ENCODE assay signal across 15 cellular contexts in genomic region chr19:4301590-4302237, GRCh38. TPM values are rescaled to one million over a fixed set of nuclear protein-coding genes. Genes with fewer than 3 reads are reported as not detected.
A peak's percentile ranks its signal among the peaks of the same experiment; 100 is the strongest.
DNase-seq lines count a peak whose midpoint lies in the region; ATAC-seq, FAIRE-seq and TF ChIP-seq lines count a peak whose summit lies in the region.
"Had no signal": no experiment of that assay in that cellular context is flagged by ENCODE, and none has a peak within 500 bp of the region (broad histone marks: within the 10 kb centered on the region; RNA-seq: fewer than 3 reads in every experiment).

No MANE protein-coding gene starts in this region.

- POLR2A ChIA-PET in K562 (lab: Yijun Ruan, JAX) = interaction anchor here (0.6 to 1.7 kb wide), 5 partner anchors 8 to 1741 kb away, joined by 3 to 4 read pairs (median 3); partner anchors contain the start of gene STAP2

- no peak overlapping the region; a peak in 1 of 4 replicates for H3K9ac ChIP-seq in K562 (ENCODE audit: insufficient read depth in 1 of 2, low read depth in 2 of 2, low read length in 2 of 2)

- no peaks in the 10 kb centered on the region for H3K9me3 Mint-ChIP-seq in T-helper 1 cell treated with Interleukin-12 subunit alpha and Interleukin-12 subunit beta and Interleukin-4 antibody, amounts not matched to agents 30 μg/mL and 1 μg/mL, for 36 hours

- H3K27ac ChIP-seq in K562 (ENCODE audit: extremely low read depth, low read depth, low read length) (no peak overlapping the region), aorta (ENCODE audit: low read depth in 1 of 2, low read length in 2 of 2) (no peak overlapping the region)
- H3K27ac ChIP-seq: testis had no signal

- BruUV-seq in K562 (replicated peaks; lab: Mats Ljungman, UMichigan) = no TSS peak

- H3K9me3 ChIP-seq in K562 (replicated peaks; ENCODE audit: control insufficient read depth, insufficient read depth, low read depth, low read length) (no peaks in the 10 kb centered on the region), neuron (ENCODE audit: low read length) (no peaks in the 10 kb centered on the region), aorta (ENCODE audit: control insufficient read depth, low read length) (no peaks in the 10 kb centered on the region)
- H3K9me3 ChIP-seq: Peyer's patch, testis had no signal

- H3K36me3 Mint-ChIP-seq in T-helper 1 cell treated with Interleukin-12 subunit alpha and Interleukin-12 subunit beta and Interleukin-4 antibody, amounts not matched to agents 30 μg/mL and 1 μg/mL, for 36 hours (ENCODE audit: low read depth) = peaks cover 10% of the 10 kb centered on the region

- in situ Hi-C loops in K562 (cut with MboI) = no loop called here

- H4K20me1 ChIP-seq in K562 (replicated peaks; ENCODE audit: control insufficient read depth, insufficient read depth, low read length) = no peaks in the 10 kb centered on the region

- H3K4me2 ChIP-seq in K562 (ENCODE audit: insufficient read depth, low read length) = no peak overlapping the region

- ATAC-seq in K562 (no peak), aorta (ENCODE audit: low FRiP score) (no peak), HG03025 (IDR thresholded peaks at IDR 0.05; ENCODE audit: low FRiP score, unreplicated experiment) (no peak)
- no peak for ATAC-seq in activated CD4-positive, CD25-positive, alpha-beta regulatory T cell treated with anti-CD3 and anti-CD28 coated beads, Interleukin-2, amount 50 U/mL, for 24 hours

- 45% methylated on average over 12 of the region's 13 CpGs for WGBS in K562 (ENCODE audit: insufficient coverage, low coverage, missing lambda C conversion rate)
- WGBS in aorta, 2 donors = 54 to 55% methylated on average over 13 of the region's 13 CpGs

- H3K79me2 ChIP-seq in K562 (ENCODE audit: control insufficient read depth, insufficient read depth, low read length) = no peaks in the 10 kb centered on the region

- TF ChIP-seq EP300 in K562 (IDR thresholded peaks at IDR 0.05; ENCODE audit: low read length) = no peak

- peak overlapping the region; percentile 85 for H3K27ac Mint-ChIP-seq in T-helper 1 cell treated with Interleukin-12 subunit alpha and Interleukin-12 subunit beta and Interleukin-4 antibody, amounts not matched to agents 30 μg/mL and 1 μg/mL, for 36 hours

- intact Hi-C loops in K562 (cut with micrococcal nuclease) (no loop called here), aorta (cut with DNase I) (no loop called here)

- no peak for TF ChIP-seq POLR2A in K562 (conservative IDR thresholded peaks at IDR 0.05)

- H3K4me1 ChIP-seq in K562 (replicated peaks in 1 of 2; ENCODE audit: control insufficient read depth in 2 of 2, insufficient read depth in 2 of 2, low read length in 2 of 2) = peaks cover 7 to 28% of the 10 kb centered on the region in 2 experiments; a peak in 4 of 5 replicates
- H3K4me1 ChIP-seq in neuron (ENCODE audit: insufficient read depth, low read length) = peaks cover 9% of the 10 kb centered on the region
- no peaks in the 10 kb centered on the region for H3K4me1 ChIP-seq in aorta (ENCODE audit: control insufficient read depth in 1 of 2, insufficient read depth in 2 of 2, low read length in 2 of 2)
- H3K4me1 ChIP-seq: testis had no signal

- no peak for FAIRE-seq in K562 (lab: Jason Lieb, UNC)
- FAIRE-seq: A204.1, endometrium, keratinocyte had no signal

- DNase-seq in T-helper 1 cell (no peak), K562 (ENCODE audit: extremely low read depth in 1 of 4, low spot score in 3 of 4) (no peak), aorta (no peak)
- no peak for DNase-seq in Jurkat, Clone E6-1 (ENCODE audit: low read depth, low spot score)
- DNase-seq: GOT3, Peyer's patch, T1000, testis had no signal

- peak overlapping the region; percentile 37 for H2AFZ ChIP-seq in K562 (ENCODE audit: low read depth, low read length)
- H2AFZ ChIP-seq in neuron (ENCODE audit: low read depth, low read length) = peak overlapping the region; percentile 27

- H3K9me1 ChIP-seq in K562 (ENCODE audit: control insufficient read depth, insufficient read depth, low read length) = no peaks in the 10 kb centered on the region

- TF ChIP-seq CTCF in K562 (IDR thresholded peaks at IDR 0.05 in 2 of 3, conservative IDR thresholded peaks at IDR 0.05 in 1 of 3; ENCODE audit: insufficient read depth in 2 of 3, low read depth in 1 of 3, low read length in 3 of 3) = no peak

- peaks cover 0 to 5% of the 10 kb centered on the region in 2 experiments; a peak in 1 of 5 replicates for H3K27me3 ChIP-seq in K562 (ENCODE audit: control insufficient read depth in 2 of 2, insufficient read depth in 2 of 2, low read length in 2 of 2)
- no peaks in the 10 kb centered on the region for H3K27me3 ChIP-seq in neuron (ENCODE audit: insufficient read depth, low read length)
- no peaks in the 10 kb centered on the region for H3K27me3 ChIP-seq in aorta (ENCODE audit: control insufficient read depth in 1 of 2, insufficient read depth in 2 of 2, low read length in 1 of 2)
- H3K27me3 ChIP-seq: Peyer's patch, testis had no signal

- H3K4me3 Mint-ChIP-seq in T-helper 1 cell treated with Interleukin-12 subunit alpha and Interleukin-12 subunit beta and Interleukin-4 antibody, amounts not matched to agents 30 μg/mL and 1 μg/mL, for 36 hours = peak overlapping the region; percentile 88

- CTCF ChIA-PET in K562 (lab: Yijun Ruan, JAX; ENCODE audit: low intra/inter-chr PET ratio) = no interaction called here

- H3K4me3 ChIP-seq in Jurkat, Clone E6-1 (ENCODE audit: low read length) = peak overlapping the region; percentile 7; the same call in 1 of the 2 replicates
- H3K4me3 ChIP-seq in K562 (no peak overlapping the region), neuron (ENCODE audit: low read length) (peak overlapping the region; percentile 14), aorta (ENCODE audit: low read length in 2 of 2) (no peak overlapping the region)
- H3K4me3 ChIP-seq: testis had no signal

- no peak for TF ChIP-seq RAD21 in K562 (CRISPR knock-in tag; conservative IDR thresholded peaks at IDR 0.05 in 1 of 2, IDR thresholded peaks at IDR 0.05 in 1 of 2)

- H3K27me3 Mint-ChIP-seq in T-helper 1 cell treated with Interleukin-12 subunit alpha and Interleukin-12 subunit beta and Interleukin-4 antibody, amounts not matched to agents 30 μg/mL and 1 μg/mL, for 36 hours (ENCODE audit: low read depth) = no peaks in the 10 kb centered on the region

- H3K36me3 ChIP-seq in K562 (ENCODE audit: control insufficient read depth, insufficient read depth, low read length) (no peaks in the 10 kb centered on the region), neuron (ENCODE audit: insufficient read depth, low read length) (peaks cover 2% of the 10 kb centered on the region), aorta (ENCODE audit: control insufficient read depth in 1 of 2, insufficient read depth in 2 of 2, low read length in 1 of 2) (no peaks in the 10 kb centered on the region)
- H3K36me3 ChIP-seq: Peyer's patch had no signal

- peaks cover 27% of the 10 kb centered on the region for H3K4me1 Mint-ChIP-seq in T-helper 1 cell treated with Interleukin-12 subunit alpha and Interleukin-12 subunit beta and Interleukin-4 antibody, amounts not matched to agents 30 μg/mL and 1 μg/mL, for 36 hours (ENCODE audit: low read depth)

RNA-seq across cellular contexts. Expression of gene TMIGD2, which starts 0.5 kb away (rescaled TPM):
- 7.5 TPM for polyA plus RNA-seq in Jurkat, Clone E6-1 (2012; ENCODE audit: insufficient read depth, insufficient read length)
- not detected in 2 replicates for total RNA-seq in K562 (2011; cell fraction: chromatin; rRNA removed; ENCODE audit: low replicate concordance)
- total RNA-seq in K562 (2011; cell fraction: nucleolus; rRNA removed) = not detected in 2 replicates
- total RNA-seq in K562 (2011; cell fraction: nucleoplasm; rRNA removed) = not detected in 2 replicates
- total RNA-seq in K562 (2014; rRNA removed) (not detected in 2 replicates), K562 (2014; rRNA removed; fragmentation: Illumina TruSeq; extraction: Trizol) (not detected in 2 replicates), K562 (2015; rRNA removed; fragmentation: Illumina TruSeq; extraction: Trizol) (not detected in 2 replicates), K562 (2021) (not detected in 2 replicates), aorta (under 1 TPM in 1 of 2 donors, not detected in 1; 0.26 TPM)
- polyA plus RNA-seq in K562 (2011; rRNA removed) (not detected in 2 replicates), K562 (2014; fragmentation: Illumina TruSeq; extraction: Trizol) (not detected in 2 replicates), K562 (2014; fragmentation: Nextera tagmentation; extraction: Ambion mirVana) (not detected), K562 (2014; rRNA removed) (not detected in 2 replicates), aorta (1 to 10 TPM in 1 of 2 donors, under 1 TPM in 1; 0.23 to 1.4 TPM)
- polyA plus RNA-seq in K562 (2011; cell fraction: cytosol; rRNA removed) = 0.06 TPM in 1 of 2 replicates, not detected in the other
- polyA plus RNA-seq in K562 (2011; cell fraction: nucleus; rRNA removed) = not detected in 2 replicates
- 0.10 and 0.18 TPM in 2 replicates for polyA plus RNA-seq in K562 (2012)
- polyA minus RNA-seq in K562 (2011; rRNA and poly(A)+ RNA removed) = not detected in 2 replicates
- polyA minus RNA-seq in K562 (2011; cell fraction: cytosol; rRNA and poly(A)+ RNA removed) = not detected in 2 replicates
- polyA minus RNA-seq in K562 (2011; cell fraction: nucleus; rRNA and poly(A)+ RNA removed) = not detected in 2 replicates
- polyA plus RNA-seq: keratinocyte had no signal

RNA-seq across cellular contexts. Expression of gene FSD1, which starts 2.7 kb away (rescaled TPM):
- 40.0 TPM for polyA plus RNA-seq in Jurkat, Clone E6-1 (2012; ENCODE audit: insufficient read depth, insufficient read length)
- total RNA-seq in K562 (2011; cell fraction: chromatin; rRNA removed; ENCODE audit: low replicate concordance) = 1.8 and 3.1 TPM in 2 replicates
- 1.7 and 2.8 TPM in 2 replicates for total RNA-seq in K562 (2011; cell fraction: nucleolus; rRNA removed)
- 0.92 and 1.4 TPM in 2 replicates for total RNA-seq in K562 (2011; cell fraction: nucleoplasm; rRNA removed)
- total RNA-seq in K562 (2014; rRNA removed) = 0.65 and 0.77 TPM in 2 replicates
- 0.73 and 0.80 TPM in 2 replicates for total RNA-seq in K562 (2014; rRNA removed; fragmentation: Illumina TruSeq; extraction: Trizol)
- 0.49 and 0.69 TPM in 2 replicates for total RNA-seq in K562 (2015; rRNA removed; fragmentation: Illumina TruSeq; extraction: Trizol)
- total RNA-seq in K562 (2021) = 1.4 and 1.5 TPM in 2 replicates
- 0.87 and 1.2 TPM in 2 replicates for polyA plus RNA-seq in K562 (2011; rRNA removed)
- 0.44 and 3.4 TPM in 2 replicates for polyA plus RNA-seq in K562 (2011; cell fraction: cytosol; rRNA removed)
- polyA plus RNA-seq in K562 (2011; cell fraction: nucleus; rRNA removed) = 2.1 and 3.7 TPM in 2 replicates
- polyA plus RNA-seq in K562 (2012) = 0.44 and 1.0 TPM in 2 replicates
- 0.29 and 1.9 TPM in 2 replicates for polyA plus RNA-seq in K562 (2014; fragmentation: Illumina TruSeq; extraction: Trizol)
- polyA plus RNA-seq in K562 (2014; fragmentation: Nextera tagmentation; extraction: Ambion mirVana) = under 1 TPM in 1 of 2 experiments, not detected in 1; 0.11 TPM
- polyA plus RNA-seq in K562 (2014; rRNA removed) = 0.78 and 1.1 TPM in 2 replicates
- polyA minus RNA-seq in K562 (2011; rRNA and poly(A)+ RNA removed) = 0.33 and 0.49 TPM in 2 replicates
- polyA minus RNA-seq in K562 (2011; cell fraction: cytosol; rRNA and poly(A)+ RNA removed) = not detected in 2 replicates
- 0.22 and 0.81 TPM in 2 replicates for polyA minus RNA-seq in K562 (2011; cell fraction: nucleus; rRNA and poly(A)+ RNA removed)
- under 1 TPM in 1 of 2 donors, not detected in 1; 0.84 TPM for total RNA-seq in aorta
- not detected for polyA plus RNA-seq in aorta

RNA-seq across cellular contexts. Expression of gene SHD, which starts 22.6 kb away (rescaled TPM):
- not detected for polyA plus RNA-seq in Jurkat, Clone E6-1 (2012; ENCODE audit: insufficient read depth, insufficient read length)
- 0.42 TPM in 1 of 2 replicates, not detected in the other for total RNA-seq in K562 (2011; cell fraction: chromatin; rRNA removed; ENCODE audit: low replicate concordance)
- total RNA-seq in K562 (2011; cell fraction: nucleolus; rRNA removed) = not detected in 2 replicates
- not detected in 2 replicates for total RNA-seq in K562 (2011; cell fraction: nucleoplasm; rRNA removed)
- total RNA-seq in K562 (2014; rRNA removed) (0.33 TPM in 1 of 2 replicates, not detected in the other), K562 (2014; rRNA removed; fragmentation: Illumina TruSeq; extraction: Trizol) (not detected in 2 replicates), K562 (2015; rRNA removed; fragmentation: Illumina TruSeq; extraction: Trizol) (0.15 TPM in 1 of 2 replicates, not detected in the other), K562 (2021) (0.38 and 0.62 TPM in 2 replicates), aorta (not detected)
- polyA plus RNA-seq in K562 (2011; rRNA removed) (0.22 TPM in 1 of 2 replicates, not detected in the other), K562 (2014; fragmentation: Illumina TruSeq; extraction: Trizol) (0.42 TPM in 1 of 2 replicates, not detected in the other), K562 (2014; fragmentation: Nextera tagmentation; extraction: Ambion mirVana) (under 1 TPM; 0.13 to 0.18 TPM), K562 (2014; rRNA removed) (0.05 and 0.13 TPM in 2 replicates), aorta (1 to 10 TPM in 1 of 2 donors, not detected in 1; 1.5 TPM)
- polyA plus RNA-seq in K562 (2011; cell fraction: cytosol; rRNA removed) = 0.21 and 0.49 TPM in 2 replicates
- 0.36 and 0.90 TPM in 2 replicates for polyA plus RNA-seq in K562 (2011; cell fraction: nucleus; rRNA removed)
- 0.78 and 1.4 TPM in 2 replicates for polyA plus RNA-seq in K562 (2012)
- polyA minus RNA-seq in K562 (2011; rRNA and poly(A)+ RNA removed) = not detected in 2 replicates
- polyA minus RNA-seq in K562 (2011; cell fraction: cytosol; rRNA and poly(A)+ RNA removed) = not detected in 2 replicates
- not detected in 2 replicates for polyA minus RNA-seq in K562 (2011; cell fraction: nucleus; rRNA and poly(A)+ RNA removed)
- polyA plus RNA-seq: keratinocyte had no signal

RNA-seq across cellular contexts. Expression of gene STAP2, which starts 36.9 kb away (rescaled TPM):
- polyA plus RNA-seq in Jurkat, Clone E6-1 (2012; ENCODE audit: insufficient read depth, insufficient read length) = 0.88 TPM
- total RNA-seq in K562 (2011; cell fraction: chromatin; rRNA removed; ENCODE audit: low replicate concordance) = 2.7 and 6.6 TPM in 2 replicates
- 8.7 and 10.8 TPM in 2 replicates for total RNA-seq in K562 (2011; cell fraction: nucleolus; rRNA removed)
- 4.0 and 6.0 TPM in 2 replicates for total RNA-seq in K562 (2011; cell fraction: nucleoplasm; rRNA removed)
- total RNA-seq in K562 (2014; rRNA removed) (4.3 and 7.8 TPM in 2 replicates), K562 (2014; rRNA removed; fragmentation: Illumina TruSeq; extraction: Trizol) (2.3 and 3.9 TPM in 2 replicates), K562 (2015; rRNA removed; fragmentation: Illumina TruSeq; extraction: Trizol) (3.5 and 4.5 TPM in 2 replicates), K562 (2021) (5.7 and 8.2 TPM in 2 replicates), aorta (1 to 10 TPM; 1.9 to 2.2 TPM)
- polyA plus RNA-seq in K562 (2011; rRNA removed) (4.3 and 4.7 TPM in 2 replicates), K562 (2014; fragmentation: Illumina TruSeq; extraction: Trizol) (5.3 and 5.4 TPM in 2 replicates), K562 (2014; fragmentation: Nextera tagmentation; extraction: Ambion mirVana) (1 to 10 TPM; 1.2 to 3.6 TPM), K562 (2014; rRNA removed) (5.8 and 9.8 TPM in 2 replicates), aorta (10 to 100 TPM in 1 of 2 donors, under 1 TPM in 1; 0.13 to 27.8 TPM)
- polyA plus RNA-seq in K562 (2011; cell fraction: cytosol; rRNA removed) = 5.4 and 13.5 TPM in 2 replicates
- 5.6 and 10.5 TPM in 2 replicates for polyA plus RNA-seq in K562 (2011; cell fraction: nucleus; rRNA removed)
- 1.4 and 4.8 TPM in 2 replicates for polyA plus RNA-seq in K562 (2012)
- 1.2 and 3.1 TPM in 2 replicates for polyA minus RNA-seq in K562 (2011; rRNA and poly(A)+ RNA removed)
- 2.0 and 2.6 TPM in 2 replicates for polyA minus RNA-seq in K562 (2011; cell fraction: cytosol; rRNA and poly(A)+ RNA removed)
- polyA minus RNA-seq in K562 (2011; cell fraction: nucleus; rRNA and poly(A)+ RNA removed) = 1.1 and 3.2 TPM in 2 replicates

RNA-seq across cellular contexts. Expression of gene MPND, which starts 41.6 kb away (rescaled TPM):
- 45.0 TPM for polyA plus RNA-seq in Jurkat, Clone E6-1 (2012; ENCODE audit: insufficient read depth, insufficient read length)
- total RNA-seq in K562 (2011; cell fraction: chromatin; rRNA removed; ENCODE audit: low replicate concordance) = 6.5 and 16.7 TPM in 2 replicates
- total RNA-seq in K562 (2011; cell fraction: nucleolus; rRNA removed) = 12.6 and 12.8 TPM in 2 replicates
- total RNA-seq in K562 (2011; cell fraction: nucleoplasm; rRNA removed) = 6.2 and 6.5 TPM in 2 replicates
- total RNA-seq in K562 (2014; rRNA removed) = 3.6 and 5.7 TPM in 2 replicates
- 1.5 and 1.9 TPM in 2 replicates for total RNA-seq in K562 (2014; rRNA removed; fragmentation: Illumina TruSeq; extraction: Trizol)
- total RNA-seq in K562 (2015; rRNA removed; fragmentation: Illumina TruSeq; extraction: Trizol) = 7.8 and 8.0 TPM in 2 replicates
- 14.0 and 16.2 TPM in 2 replicates for total RNA-seq in K562 (2021)
- polyA plus RNA-seq in K562 (2011; rRNA removed) = 3.9 and 4.3 TPM in 2 replicates
- polyA plus RNA-seq in K562 (2011; cell fraction: cytosol; rRNA removed) = 4.7 and 8.9 TPM in 2 replicates
- 4.8 and 7.2 TPM in 2 replicates for polyA plus RNA-seq in K562 (2011; cell fraction: nucleus; rRNA removed)
- polyA plus RNA-seq in K562 (2012) = 13.5 and 16.5 TPM in 2 replicates
- 5.5 and 7.6 TPM in 2 replicates for polyA plus RNA-seq in K562 (2014; fragmentation: Illumina TruSeq; extraction: Trizol)
- 1 to 10 TPM in 1 of 2 experiments, under 1 TPM in 1; 0.25 to 1.3 TPM for polyA plus RNA-seq in K562 (2014; fragmentation: Nextera tagmentation; extraction: Ambion mirVana)
- polyA plus RNA-seq in K562 (2014; rRNA removed) = 5.7 and 9.4 TPM in 2 replicates
- 1.3 and 1.9 TPM in 2 replicates for polyA minus RNA-seq in K562 (2011; rRNA and poly(A)+ RNA removed)
- polyA minus RNA-seq in K562 (2011; cell fraction: cytosol; rRNA and poly(A)+ RNA removed) = 8.7 and 9.4 TPM in 2 replicates
- 3.2 and 4.0 TPM in 2 replicates for polyA minus RNA-seq in K562 (2011; cell fraction: nucleus; rRNA and poly(A)+ RNA removed)
- 10 to 100 TPM; 13.5 to 14.3 TPM for total RNA-seq in aorta
- polyA plus RNA-seq in aorta = 10 to 100 TPM; 16.0 to 17.9 TPM

Comparison
In these comparisons a context has a peak if more than half of its experiments do, and no peak if none do; other contexts are left out.
1. H3K4me3 ChIP-seq: peak in Jurkat, Clone E6-1 (single experiment) and neuron (single experiment); none in K562 (single experiment) and aorta (0 of 2).